24 cellular contexts compared by ENCODE assay signal in genomic region chr12:132277374-132277801, GRCh38. TPM values are rescaled to one million over a fixed set of nuclear protein-coding genes. Genes with fewer than 3 reads are reported as not detected.
"Had no signal": no experiment of that assay in that cellular context is flagged by ENCODE, and none has a peak within 500 bp of the region (broad histone marks: within the 10 kb centered on the region; RNA-seq: fewer than 3 reads in every experiment).

No MANE protein-coding gene starts in this region.

- DNase-seq: activated CD4-positive, alpha-beta T cell treated with anti-CD3 and anti-CD28 coated beads, Interleukin-2, amount 10 ng/mL, durations not matched to agents 7 days and 5 days; activated CD4-positive, CD25-positive, alpha-beta regulatory T cell treated with anti-CD3 and anti-CD28 coated beads, Interleukin-2, amount 50 U/mL, for 72 hours; activated CD8-positive, alpha-beta memory T cell treated with anti-CD3 and anti-CD28 coated beads, Interleukin-2, amount 10 ng/mL, durations not matched to agents 7 days and 5 days; activated CD8-positive, alpha-beta T cell treated with anti-CD3 and anti-CD28 coated beads for 36 hours; activated gamma-delta T cell treated with Interleukin-2 at 50 U/mL for 16 hours; effector CD8-positive, alpha-beta T cell; foreskin melanocyte; midbrain; natural killer cell; small intestine; stimulated activated CD4-positive, alpha-beta T cell treated with anti-CD3 and anti-CD28 coated beads, Interleukin-15, amount 100 ng/mL, for 24 hours; T-helper 1 cell; trophoblast cell; WERI-Rb-1 had no signal

- H3K27ac ChIP-seq: neutrophil, pancreas, vagina, WERI-Rb-1 had no signal

- H3K4me3 ChIP-seq: pancreas, vagina had no signal

- ATAC-seq: activated CD8-positive, alpha-beta memory T cell treated with anti-CD3 and anti-CD28 coated beads, Interleukin-2, amount 10 ng/mL, durations not matched to agents 7 days and 5 days; activated CD8-positive, alpha-beta T cell treated with anti-CD3 and anti-CD28 coated beads for 36 hours; left lobe of liver; natural killer cell; pancreas; sciatic nerve; stimulated activated memory B cell treated with anti-CD40 and anti-IgM and Interleukin-4, amounts not matched to agents 10 μg/mL and 1 μg/mL and 100 μg/mL, for 72 hours had no signal

- H3K36me3 ChIP-seq: neutrophil, pancreas, vagina, WERI-Rb-1 had no signal

- H3K27me3 ChIP-seq: vagina had no signal

- H3K9me3 ChIP-seq: neutrophil, pancreas, vagina had no signal

- FAIRE-seq: astrocyte, pancreas, small intestine, TTC549 had no signal

- H3K4me1 ChIP-seq: pancreas had no signal

RNA-seq across cellular contexts. Expression of gene GALNT9, which starts 52.0 kb away (rescaled TPM):
- total RNA-seq: activated CD4-positive, alpha-beta T cell treated with anti-CD3 and anti-CD28 coated beads, Interleukin-2, amount 10 ng/mL, durations not matched to agents 7 days and 5 days; activated CD8-positive, alpha-beta memory T cell treated with anti-CD3 and anti-CD28 coated beads, Interleukin-2, amount 10 ng/mL, durations not matched to agents 7 days and 5 days; activated CD8-positive, alpha-beta T cell treated with anti-CD3 and anti-CD28 coated beads for 36 hours; activated T-helper 1 cell treated with anti-CD3 and anti-CD28 coated beads, Interleukin-12 subunit alpha, Interleukin-12 subunit beta, Interleukin-2, Interleukin-4 antibody, amounts not matched to agents 30 ng/mL and 10 ng/mL and 1 ng/mL, durations not matched to agents 14 hours and 24 hours and 36 hours; left lobe of liver; natural killer cell; sciatic nerve had no signal
- polyA plus RNA-seq: esophagus had no signal
